In the genomic region with DNA sequence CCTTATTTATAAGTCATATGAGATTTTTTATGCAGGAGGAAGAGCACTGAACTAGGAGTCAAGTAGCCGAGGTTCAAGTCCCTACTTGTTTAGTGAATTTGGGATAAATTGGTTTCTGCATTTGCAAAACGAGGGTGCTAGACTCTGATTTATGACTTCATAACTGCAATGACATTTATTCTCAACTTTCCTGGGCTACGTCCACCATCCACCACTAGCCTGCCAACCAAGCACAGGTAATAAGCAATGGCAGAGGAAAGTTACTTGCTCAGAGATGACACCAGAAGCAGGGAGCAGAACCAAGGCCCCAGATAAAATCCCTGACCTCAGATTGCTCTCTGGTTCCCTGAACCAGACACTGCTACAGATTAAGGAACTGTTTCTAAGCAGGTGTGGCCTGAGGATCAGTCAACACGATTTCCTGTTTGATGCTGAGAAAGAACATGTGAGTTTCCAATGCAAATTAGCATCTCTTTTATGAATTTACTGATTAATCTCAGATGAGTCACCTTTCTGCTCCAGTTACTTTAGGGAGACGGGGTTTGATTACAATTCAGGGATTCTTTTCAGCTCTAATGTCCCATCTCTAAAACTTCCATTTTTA, we compare ENCODE assay signal across 8 cellular contexts. TPM values are rescaled to one million over a fixed set of nuclear protein-coding genes. Genes with fewer than 3 reads are reported as not detected.
DNase-seq lines count a peak whose midpoint lies in the region; ATAC-seq and TF ChIP-seq lines count a peak whose summit lies in the region.

No MANE protein-coding gene starts in this region.

- H3K4me3 ChIP-seq in Jurkat, Clone E6-1 (ENCODE audit: low read length) = no peak overlapping the region
- no peak overlapping the region for H3K4me3 ChIP-seq in left lung
- H3K4me3 ChIP-seq in tibial nerve = no peak overlapping the region

- H3K4me1 ChIP-seq in left lung (peaks cover 5 to 73% of the 10 kb centered on the region in 2 donors), tibial nerve (peaks cover 0 to 86% (median 50%) of the 10 kb centered on the region in 4 donors)

- H3K9me3 ChIP-seq in left lung (no peaks in the 10 kb centered on the region), tibial nerve (no peaks in the 10 kb centered on the region)

- H3K36me3 ChIP-seq in left lung (peaks cover 0 to 31% of the 10 kb centered on the region in 2 donors), tibial nerve (peaks cover 0 to 32% (median 0%) of the 10 kb centered on the region in 3 donors)

- TF ChIP-seq CTCF in left lung (IDR thresholded peaks at IDR 0.05) (no peak), tibial nerve (IDR thresholded peaks at IDR 0.05) (no peak)

- H3K27me3 ChIP-seq in left lung = no peaks in the 10 kb centered on the region
- no peaks in the 10 kb centered on the region for H3K27me3 ChIP-seq in tibial nerve

- 55 to 59% methylated on average over 5 of the region's 5 CpGs for WGBS in tibial nerve, 2 donors

- peak; percentile 19 for DNase-seq in Jurkat, Clone E6-1 (ENCODE audit: low read depth, low spot score)
- DNase-seq in left colon = peak in 1 of 2 donors; percentile 39
- DNase-seq in left lung = no peak
- no peak for DNase-seq in DMS79 treated with DMSO at 0.1 percent for 48 hours (lab: John Stamatoyannopoulos, UW)
- no peak for DNase-seq in tibial nerve (ENCODE audit: low spot score in 2 of 2)
- DNase-seq in NCI-H2107 treated with DMSO at 0.1 percent for 48 hours (lab: John Stamatoyannopoulos, UW; ENCODE audit: unreplicated experiment) = no peak

- H3K27ac ChIP-seq in left lung (peak overlapping the region in 1 of 2 donors; percentile 62), tibial nerve (peak overlapping the region in 2 of 4 donors; percentile 6 to 53)

- intact Hi-C loops in left colon (cut with DNase I, micrococcal nuclease) (no loop called here), left lung (cut with DNase I) (no loop called here)

- no peak for TF ChIP-seq POLR2A in tibial nerve (IDR thresholded peaks at IDR 0.05)

- no peak for TF ChIP-seq EP300 in tibial nerve (IDR thresholded peaks at IDR 0.05)

- ATAC-seq in GM18519 (IDR thresholded peaks at IDR 0.05; ENCODE audit: low FRiP score, unreplicated experiment) (peak; percentile 74), GM21786 (IDR thresholded peaks at IDR 0.05; ENCODE audit: unreplicated experiment) (peak; percentile 63), left colon (peak; percentile 68), left lung (no peak)

RNA-seq across cellular contexts. Expression of a gene that starts 52.7 kb away (rescaled TPM):
- 1.3 TPM for polyA plus RNA-seq in Jurkat, Clone E6-1 (2012; ENCODE audit: insufficient read depth, insufficient read length)
- 10 to 100 TPM; 29.8 to 46.5 TPM for total RNA-seq in left colon
- 100 to 1,000 TPM in 1 of 2 donors, 10 to 100 TPM in 1; 44.5 to 112 TPM for total RNA-seq in left lung
- total RNA-seq in tibial nerve = 100 to 1,000 TPM; 139 to 307 (median 267) TPM
